ENCODE assay signal across 8 cellular contexts in genomic region chr4:41990029-41990382, GRCh38. TPM values are rescaled to one million over a fixed set of nuclear protein-coding genes. Genes with fewer than 3 reads are reported as not detected.
DNase-seq lines count a peak whose midpoint lies in the region; ATAC-seq and TF ChIP-seq lines count a peak whose summit lies in the region.

No MANE protein-coding gene starts in this region.

- H3K4me3 ChIP-seq in AG04450 (ENCODE audit: low read depth, low read length) (peak overlapping the region; percentile 93), body of pancreas (peak overlapping the region; percentile 68 to 93), right lobe of liver (peak overlapping the region; percentile 84 to 97 (median 96)), urinary bladder (ENCODE audit: low read depth, low read length) (peak overlapping the region; percentile 84)

- TF ChIP-seq POLR2A in body of pancreas (IDR thresholded peaks at IDR 0.05) = no peak
- TF ChIP-seq POLR2A in right lobe of liver (IDR thresholded peaks at IDR 0.05) = no peak

- CTCF ChIA-PET in AG04450 (lab: Charles Lee) = interaction anchor here (0.7 to 1.4 kb wide), 4 partner anchors 11 to 24 kb away, joined by 3 to 4 read pairs (median 4); no protein-coding TSS in a partner anchor

- no peak for TF ChIP-seq CTCF in AG04450 (IDR thresholded peaks at IDR 0.05; ENCODE audit: low read depth, low read length)
- TF ChIP-seq CTCF in body of pancreas (IDR thresholded peaks at IDR 0.05) = no peak
- TF ChIP-seq CTCF in right lobe of liver (IDR thresholded peaks at IDR 0.05) = no peak

- H3K27ac ChIP-seq in AG04450 (ENCODE audit: low read depth, low read length) = peak overlapping the region; percentile 48
- H3K27ac ChIP-seq in body of pancreas = peak overlapping the region; percentile 66 to 88 (median 78)
- peak overlapping the region in 2 of 3 donors; percentile 65 to 75 for H3K27ac ChIP-seq in right lobe of liver
- H3K27ac ChIP-seq in urinary bladder (ENCODE audit: low read depth) = no peak overlapping the region

- H3K4me1 ChIP-seq in body of pancreas (peaks cover 21% of the 10 kb centered on the region), right lobe of liver (peaks cover 0 to 19% (median 3%) of the 10 kb centered on the region in 4 donors), urinary bladder (ENCODE audit: insufficient read depth) (no peaks in the 10 kb centered on the region)

- ATAC-seq in GM19452 (IDR thresholded peaks at IDR 0.05; ENCODE audit: unreplicated experiment) = peak; percentile 18
- peak; percentile 7 for ATAC-seq in HG03457 (IDR thresholded peaks at IDR 0.05; ENCODE audit: unreplicated experiment)
- peak; percentile 10 for ATAC-seq in body of pancreas
- peak; percentile 10 to 29 (median 23) for ATAC-seq in right lobe of liver

- DNase-seq in AG04450 (ENCODE audit: low read depth, low spot score) (no peak), body of pancreas (no peak), right lobe of liver (no peak), mucosa of gallbladder (ENCODE audit: low spot score) (no peak), NCI-H2081 treated with DMSO at 0.1 percent for 48 hours (lab: John Stamatoyannopoulos, UW) (no peak)

- intact Hi-C loops in body of pancreas (cut with DNase I) (no loop called here), right lobe of liver (cut with DNase I) (no loop called here)

- WGBS in body of pancreas, 2 donors = 0% methylated on average over 12 to 13 of the region's 13 CpGs
- WGBS in right lobe of liver (ENCODE audit: insufficient coverage, low coverage, low lambda C conversion rate, missing lambda C conversion rate) = under 1% methylated on average over 12 of the region's 13 CpGs
- under 1% methylated on average over 13 of the region's 13 CpGs for WGBS in urinary bladder

- H3K27me3 ChIP-seq in AG04450 (ENCODE audit: control insufficient read depth, insufficient read depth, low read length) (no peaks in the 10 kb centered on the region), body of pancreas (no peaks in the 10 kb centered on the region), right lobe of liver (no peaks in the 10 kb centered on the region)

- POLR2A ChIA-PET in AG04450 (lab: Yijun Ruan, JAX) = no interaction called here

- H3K9me3 ChIP-seq in AG04450 (ENCODE audit: control insufficient read depth, insufficient read depth, low read length) = peaks cover 6% of the 10 kb centered on the region; the same call in 1 of the 2 replicates
- H3K9me3 ChIP-seq in body of pancreas = no peaks in the 10 kb centered on the region
- H3K9me3 ChIP-seq in right lobe of liver = no peaks in the 10 kb centered on the region

- H3K36me3 ChIP-seq in body of pancreas (replicated peaks in 1 of 2; ENCODE audit: insufficient read depth in 1 of 2, low read depth in 2 of 2) = no peaks in the 10 kb centered on the region
- no peaks in the 10 kb centered on the region for H3K36me3 ChIP-seq in right lobe of liver
- H3K36me3 ChIP-seq in urinary bladder (ENCODE audit: insufficient read depth) = no peaks in the 10 kb centered on the region

RNA-seq across cellular contexts. Expression of gene SLC30A9, which starts 0.3 kb away (rescaled TPM):
- 63.2 and 82.9 TPM in 2 replicates for polyA plus RNA-seq in AG04450 (2011; rRNA removed)
- 41.1 and 71.3 TPM in 2 replicates for polyA minus RNA-seq in AG04450 (2011; rRNA and poly(A)+ RNA removed)
- total RNA-seq in body of pancreas = 10 to 100 TPM; 43.5 to 63.3 TPM
- total RNA-seq in right lobe of liver = 10 to 100 TPM; 23.2 to 34.1 (median 25.6) TPM
- 80.3 TPM for total RNA-seq in urinary bladder
- 26.0 TPM for polyA plus RNA-seq in urinary bladder
- 51.9 TPM for total RNA-seq in mucosa of gallbladder

RNA-seq across cellular contexts. Expression of gene DCAF4L1, which starts 8.4 kb away (rescaled TPM):
- polyA plus RNA-seq in AG04450 (2011; rRNA removed) = 0.01 and 0.04 TPM in 2 replicates
- 0.04 and 0.09 TPM in 2 replicates for polyA minus RNA-seq in AG04450 (2011; rRNA and poly(A)+ RNA removed)
- total RNA-seq in body of pancreas = under 1 TPM; under 0.01 to 0.33 TPM
- total RNA-seq in right lobe of liver = under 1 TPM; 0.04 to 0.31 (median 0.15) TPM
- total RNA-seq in urinary bladder = 0.16 TPM
- polyA plus RNA-seq in urinary bladder = 0.06 TPM
- 0.12 TPM for total RNA-seq in mucosa of gallbladder

RNA-seq across cellular contexts. Expression of gene TMEM33, which starts 54.8 kb away (rescaled TPM):
- polyA plus RNA-seq in AG04450 (2011; rRNA removed) = 46.2 and 53.6 TPM in 2 replicates
- polyA minus RNA-seq in AG04450 (2011; rRNA and poly(A)+ RNA removed) = 103 and 110 TPM in 2 replicates
- 10 to 100 TPM; 22.1 to 26.0 TPM for total RNA-seq in body of pancreas
- total RNA-seq in right lobe of liver = 10 to 100 TPM; 48.9 to 82.7 (median 60.8) TPM
- total RNA-seq in urinary bladder = 54.5 TPM
- polyA plus RNA-seq in urinary bladder = 12.4 TPM
- total RNA-seq in mucosa of gallbladder = 64.3 TPM
